ENCODE assay signal across 1 cellular context in genomic region chr19:55166530-55167268, GRCh38.
A peak's percentile ranks its signal among the peaks of the same experiment; 100 is the strongest.
TF ChIP-seq lines count a peak whose summit lies in the region.

DNAAF3 (minus strand) TSS chr19:55166613; CDS start chr19:55166413, 200 bp downstream.

TF ChIP-seq in HepG2, 621 proteins besides CTCF, POLR2A, EP300 and RAD21 (continued from another document and continues in another):
- TF ChIP-seq ZNF318 (CRISPR knock-in tag; IDR thresholded peaks at IDR 0.05) (no peak), SMC3 (IDR thresholded peaks at IDR 0.05; ENCODE audit: low read length) (no peak), KDM1A (CRISPR knock-in tag; IDR thresholded peaks at IDR 0.05) (no peak), FOXK2 (IDR thresholded peaks at IDR 0.05) (peak; percentile 99), ZNF451 (CRISPR knock-in tag; IDR thresholded peaks at IDR 0.05) (no peak), PITX1 (CRISPR knock-in tag; IDR thresholded peaks at IDR 0.05) (0 out of 2 replicates have a peak, but pooled peaks have one; percentile 15), ZNF614 (CRISPR knock-in tag; IDR thresholded peaks at IDR 0.05; ENCODE audit: borderline replicate concordance) (no peak), BCL3 (CRISPR knock-in tag; IDR thresholded peaks at IDR 0.05) (no peak), ZNF326 (CRISPR knock-in tag; IDR thresholded peaks at IDR 0.05; ENCODE audit: borderline replicate concordance) (no peak), ZNF784 (CRISPR knock-in tag; IDR thresholded peaks at IDR 0.05; ENCODE audit: borderline replicate concordance) (no peak), MEF2D (CRISPR knock-in tag; IDR thresholded peaks at IDR 0.05) (0 out of 2 replicates have a peak, but pooled peaks have one; percentile 21), ARNTL (CRISPR knock-in tag; IDR thresholded peaks at IDR 0.05) (no peak), CSRNP1 (CRISPR knock-in tag; IDR thresholded peaks at IDR 0.05) (no peak), MNT (IDR thresholded peaks at IDR 0.05) (peak; percentile 56), CREB1 (IDR thresholded peaks at IDR 0.05) (peak; percentile 71), CREB1 (CRISPR knock-in tag; IDR thresholded peaks at IDR 0.05) (peak; percentile 36; the same call in 1 of the 2 replicates), FOXJ3 (CRISPR knock-in tag; IDR thresholded peaks at IDR 0.05; ENCODE audit: borderline replicate concordance) (no peak), ZSCAN5A (CRISPR knock-in tag; IDR thresholded peaks at IDR 0.05; ENCODE audit: borderline replicate concordance) (no peak), CREBL2 (CRISPR knock-in tag; IDR thresholded peaks at IDR 0.05; ENCODE audit: borderline replicate concordance) (no peak), SP5 (CRISPR knock-in tag; IDR thresholded peaks at IDR 0.05; ENCODE audit: borderline replicate concordance, low read depth) (peak; percentile 73; the same call in 1 of the 2 replicates), SALL1 (CRISPR knock-in tag; IDR thresholded peaks at IDR 0.05) (peak; percentile 6; the same call in 1 of the 2 replicates), CREB3 (CRISPR knock-in tag; IDR thresholded peaks at IDR 0.05) (no peak), ZNF703 (CRISPR knock-in tag; IDR thresholded peaks at IDR 0.05; ENCODE audit: borderline replicate concordance) (no peak), KDM4B (CRISPR knock-in tag; IDR thresholded peaks at IDR 0.05) (no peak), HDAC2 (CRISPR knock-in tag; IDR thresholded peaks at IDR 0.05) (no peak), PRMT3 (CRISPR knock-in tag; IDR thresholded peaks at IDR 0.05; ENCODE audit: borderline replicate concordance, low read depth) (no peak), NR2F6 (IDR thresholded peaks at IDR 0.05) (no peak), NR2F6 (CRISPR knock-in tag; IDR thresholded peaks at IDR 0.05) (no peak), ARID4A (CRISPR knock-in tag; IDR thresholded peaks at IDR 0.05; ENCODE audit: borderline replicate concordance) (peak; percentile 59; the same call in 1 of the 2 replicates), ZNF772 (CRISPR knock-in tag; IDR thresholded peaks at IDR 0.05) (peak; percentile 16; the same call in 1 of the 2 replicates), THAP7 (CRISPR knock-in tag; IDR thresholded peaks at IDR 0.05) (no peak), TIGD3 (CRISPR knock-in tag; IDR thresholded peaks at IDR 0.05; ENCODE audit: borderline replicate concordance) (no peak), ATF7 (IDR thresholded peaks at IDR 0.05) (peak; percentile 81), ATF7 (CRISPR knock-in tag; IDR thresholded peaks at IDR 0.05) (no peak), RBM22 (optimal IDR thresholded peaks at IDR 0.05; ENCODE audit: low read length) (peak; percentile 79), ZNF557 (CRISPR knock-in tag; IDR thresholded peaks at IDR 0.05) (no peak), TP53 (CRISPR knock-in tag; conservative IDR thresholded peaks at IDR 0.05) (no peak)
